In the genomic region with DNA sequence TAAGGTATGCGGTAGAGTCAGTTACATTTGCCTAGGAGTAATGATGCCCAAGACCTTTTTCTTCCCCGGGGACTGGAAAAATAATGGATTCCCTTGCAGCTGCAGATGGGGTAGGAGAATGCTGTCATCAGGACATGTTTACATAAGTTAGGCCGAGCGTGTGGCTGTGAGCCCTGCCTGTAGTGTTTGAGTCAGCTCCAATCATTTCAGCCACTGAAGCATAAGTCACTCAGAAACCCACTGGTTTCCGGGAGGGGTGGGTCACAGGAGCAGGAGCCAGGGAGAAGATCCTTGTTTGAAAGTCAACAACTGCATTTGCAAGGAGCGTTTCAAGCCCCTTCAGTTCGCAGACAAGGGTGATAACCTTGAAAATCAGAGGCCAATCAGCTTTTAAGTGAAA, we compare ENCODE assay signal across 1 cellular context.
TF ChIP-seq lines count a peak whose summit lies in the region.

No MANE protein-coding gene starts in this region.

TF ChIP-seq in H1, 55 proteins besides CTCF, POLR2A, EP300 and RAD21 (continued from another document):
- no peak for TF ChIP-seq CHD7 (IDR thresholded peaks at IDR 0.05; ENCODE audit: insufficient replicate concordance, low read length)
- TF ChIP-seq SUZ12 (IDR thresholded peaks at IDR 0.05; ENCODE audit: low read length): no peak
- TF ChIP-seq RNF2 (IDR thresholded peaks at IDR 0.05; ENCODE audit: borderline replicate concordance, low read depth, low read length, missing control alignments, poor library complexity, severe bottlenecking): no peak
- TF ChIP-seq HDAC2 (IDR thresholded peaks at IDR 0.05; ENCODE audit: borderline replicate concordance in 1 of 2, low read depth in 2 of 2, low read length in 2 of 2): no peak
- no peak for TF ChIP-seq CREB1 (IDR thresholded peaks at IDR 0.05)
- no peak for TF ChIP-seq JUND (IDR thresholded peaks at IDR 0.05; ENCODE audit: low read length)
- no peak for TF ChIP-seq BACH1 (IDR thresholded peaks at IDR 0.05; ENCODE audit: low read length)
- TF ChIP-seq CBX8 (IDR thresholded peaks at IDR 0.05; ENCODE audit: borderline replicate concordance, low read depth, low read length): no peak
